In genomic region chr6:170062209-170062903, GRCh38 we compare ENCODE assay signal across 17 cellular contexts.
DNase-seq lines count a peak whose midpoint lies in the region; ATAC-seq and TF ChIP-seq lines count a peak whose summit lies in the region.
"Had no signal": no experiment of that assay in that cellular context is flagged by ENCODE, and none has a peak within 500 bp of the region (broad histone marks: within the 10 kb centered on the region; RNA-seq: fewer than 3 reads in every experiment).

No MANE protein-coding gene starts in this region.

- H3K18ac ChIP-seq in neuronal stem cell (ENCODE audit: low read length): peak overlapping the region; percentile 93

- no peak overlapping the region for H3K4me3 ChIP-seq in right atrium auricular region
- H3K4me3 ChIP-seq in neuronal stem cell (ENCODE audit: low read length in 2 of 2): no peak overlapping the region
- H3K4me3 ChIP-seq in transverse colon: no peak overlapping the region
- H3K4me3 ChIP-seq: testis had no signal

- H3K36me3 ChIP-seq in right atrium auricular region (no peaks in the 10 kb centered on the region), neuronal stem cell (replicated peaks in 1 of 2; ENCODE audit: control insufficient read depth in 2 of 2, insufficient read depth in 2 of 2, low read length in 2 of 2) (no peaks in the 10 kb centered on the region), transverse colon (no peaks in the 10 kb centered on the region)

- no CpG with 5 or more reads among the region's 15 CpGs for WGBS in neuronal stem cell (ENCODE audit: extremely low coverage in 2 of 2, insufficient read length in 2 of 2, insufficient replicate concordance in 1 of 2), 2 donors
- 85% methylated on average over 15 of the region's 15 CpGs; no CpG with 5 or more reads in 1 of the 2 donors for WGBS in transverse colon (ENCODE audit: low coverage in 1 of 2), 2 donors

- peak overlapping the region; percentile 56 for H2BK120ac ChIP-seq in neuronal stem cell (ENCODE audit: low read depth, low read length)

- H3K27me3 ChIP-seq in right atrium auricular region: no peaks in the 10 kb centered on the region
- H3K27me3 ChIP-seq in neuronal stem cell (ENCODE audit: control insufficient read depth in 3 of 3, insufficient read depth in 3 of 3, low read depth in 1 of 3, low read length in 3 of 3): peaks cover 0 to 7% (median 0%) of the 10 kb centered on the region in 3 experiments
- H3K27me3 ChIP-seq in transverse colon: no peaks in the 10 kb centered on the region
- H3K27me3 ChIP-seq: testis had no signal

- DNase-seq in NCI-H2029 treated with DMSO at 0.1 percent for 48 hours (lab: John Stamatoyannopoulos, UW) (peak; percentile 2), NCI-H2029 (lab: John Stamatoyannopoulos, UW) (no peak), right atrium auricular region (ENCODE audit: low spot score) (peak; percentile 54), neuronal stem cell (ENCODE audit: low spot score) (no peak), transverse colon (peak; percentile 3), NCI-H1694 treated with DMSO at 0.1 percent for 48 hours (lab: John Stamatoyannopoulos, UW) (no peak)
- DNase-seq: activated T-cell treated with anti-CD3 and anti-CD28 coated beads, Interleukin-2, amount 50 U/mL, for 48 hours; AML-193; Kasumi-1; NCI-H1092 treated with DMSO at 0.1 percent for 48 hours; NCI-H526; SW 1271; testis had no signal

- H3K79me1 ChIP-seq in neuronal stem cell (ENCODE audit: low read depth, low read length): no peaks in the 10 kb centered on the region

- TF ChIP-seq CTCF in right atrium auricular region (IDR thresholded peaks at IDR 0.05) (no peak), transverse colon (IDR thresholded peaks at IDR 0.05) (no peak)

- H2BK15ac ChIP-seq in neuronal stem cell (ENCODE audit: low read length): peak overlapping the region; percentile 97

- ATAC-seq in GM18867 (IDR thresholded peaks at IDR 0.05; ENCODE audit: unreplicated experiment) (no peak), GM18511 (IDR thresholded peaks at IDR 0.05; ENCODE audit: unreplicated experiment) (no peak)
- ATAC-seq: HCT116 had no signal

- H3K4ac ChIP-seq in neuronal stem cell (ENCODE audit: low read length): peak overlapping the region; percentile 27

- peak overlapping the region; percentile 46 for H3K23ac ChIP-seq in neuronal stem cell (ENCODE audit: low read depth, low read length, poor library complexity)

- intact Hi-C loops in transverse colon (cut with DNase I; ENCODE audit: low total_unique reads): loop anchor here (5.0 kb wide), 1 partner anchor 1495 kb away; no protein-coding TSS in a partner anchor

- no peak overlapping the region for H3K14ac ChIP-seq in neuronal stem cell (ENCODE audit: low read length)

- no peak overlapping the region for H2AFZ ChIP-seq in neuronal stem cell (ENCODE audit: low read length)

- H2BK12ac ChIP-seq in neuronal stem cell (ENCODE audit: low read length): peak overlapping the region; percentile 76

- no peak for TF ChIP-seq EP300 in transverse colon (IDR thresholded peaks at IDR 0.05; ENCODE audit: low read depth)

- no peak overlapping the region for H3K27ac ChIP-seq in right atrium auricular region
- no peak overlapping the region for H3K27ac ChIP-seq in neuronal stem cell (replicated peaks; ENCODE audit: low read length)
- H3K27ac ChIP-seq in transverse colon: no peak overlapping the region
- H3K27ac ChIP-seq: 22Rv1, testis had no signal

- in situ Hi-C loops in transverse colon (cut with MboI; ENCODE audit: low pct_ligation_motif_present in 1 of 4, low pct_unique_long_range_greater_than_20kb in 1 of 4, low sequenced_read_pairs in 3 of 4): no loop called here

- no peak overlapping the region for H4K91ac ChIP-seq in neuronal stem cell (ENCODE audit: low read depth, low read length, poor library complexity)

- peak overlapping the region; percentile 40 for H2BK5ac ChIP-seq in neuronal stem cell (ENCODE audit: low read length)

- H3K4me2 ChIP-seq in neuronal stem cell (ENCODE audit: insufficient read depth, low read length, poor library complexity, severe bottlenecking): no peak overlapping the region

- H3K4me1 ChIP-seq in right atrium auricular region (no peaks in the 10 kb centered on the region), neuronal stem cell (ENCODE audit: control insufficient read depth in 2 of 2, insufficient read depth in 1 of 2, low read depth in 1 of 2, low read length in 2 of 2) (peaks cover 0 to 14% of the 10 kb centered on the region in 2 donors), transverse colon (no peaks in the 10 kb centered on the region)
- H3K4me1 ChIP-seq: testis had no signal

- no peak overlapping the region for H4K8ac ChIP-seq in neuronal stem cell (ENCODE audit: low read depth, low read length)

- no peaks in the 10 kb centered on the region for H3K9me3 ChIP-seq in right atrium auricular region
- H3K9me3 ChIP-seq in neuronal stem cell (replicated peaks in 1 of 2; ENCODE audit: control insufficient read depth in 2 of 2, insufficient read depth in 1 of 2, low read depth in 1 of 2, low read length in 2 of 2): no peaks in the 10 kb centered on the region
- H3K9me3 ChIP-seq in transverse colon: no peaks in the 10 kb centered on the region
- H3K9me3 ChIP-seq: testis had no signal

- TF ChIP-seq POLR2A in transverse colon (IDR thresholded peaks at IDR 0.05): no peak

- H3K9ac ChIP-seq in neuronal stem cell (ENCODE audit: low read depth, low read length, poor library complexity): no peak overlapping the region

- H2AK5ac ChIP-seq in neuronal stem cell (ENCODE audit: low read depth, low read length): peak overlapping the region; percentile 72

Comparison
In these comparisons a context has a peak if more than half of its experiments do, and no peak if none do; other contexts are left out.
1. DNase-seq: peak in NCI-H2029 treated with DMSO at 0.1 percent for 48 hours (single experiment), right atrium auricular region (single experiment) and transverse colon (single experiment); none in NCI-H2029 (single experiment), neuronal stem cell (single experiment) and NCI-H1694 treated with DMSO at 0.1 percent for 48 hours (single experiment).